In genomic region chr15:31352911-31353811, GRCh38 we compare ENCODE assay signal across 8 cellular contexts. TPM values are rescaled to one million over a fixed set of nuclear protein-coding genes. Genes with fewer than 3 reads are reported as not detected.
DNase-seq lines count a peak whose midpoint lies in the region; ATAC-seq, FAIRE-seq and TF ChIP-seq lines count a peak whose summit lies in the region.

No MANE protein-coding gene starts in this region.

- DNase-seq in AG08396 (ENCODE audit: low spot score) (peak; percentile 88), GM18507 (ENCODE audit: extremely low spot score, insufficient read length, low read depth) (peak; percentile 69), NCI-H2171 treated with DMSO at 0.1 percent for 48 hours (lab: John Stamatoyannopoulos, UW) (peak; percentile 86), glutamatergic neuron (no peak), pulmonary artery endothelial cell (ENCODE audit: low read depth, low spot score) (peak; percentile 44), GOT3 (lab: John Stamatoyannopoulos, UW) (no peak)
- DNase-seq in activated naive CD4-positive, alpha-beta T cell treated with anti-CD3 and anti-CD28 coated beads for 36 hours = peak; percentile 78

- H3K9me3 Mint-ChIP-seq in activated naive CD4-positive, alpha-beta T cell treated with anti-CD3 and anti-CD28 coated beads for 36 hours = peaks cover 7% of the 10 kb centered on the region
- peaks cover 28% of the 10 kb centered on the region for H3K9me3 Mint-ChIP-seq in glutamatergic neuron (ENCODE audit: unreplicated experiment)

- intact Hi-C loops in activated naive CD4-positive, alpha-beta T cell treated with anti-CD3 and anti-CD28 coated beads for 36 hours (cut with micrococcal nuclease) = loop anchor here (1.0 kb wide), 1 partner anchor 24 kb away; no protein-coding TSS in a partner anchor

- H3K4me1 Mint-ChIP-seq in activated naive CD4-positive, alpha-beta T cell treated with anti-CD3 and anti-CD28 coated beads for 36 hours (ENCODE audit: low read depth) = peaks cover 98% of the 10 kb centered on the region
- H3K4me1 Mint-ChIP-seq in glutamatergic neuron (ENCODE audit: low read depth, unreplicated experiment) = peaks cover 69% of the 10 kb centered on the region

- H3K36me3 Mint-ChIP-seq in activated naive CD4-positive, alpha-beta T cell treated with anti-CD3 and anti-CD28 coated beads for 36 hours (ENCODE audit: low read depth) = peaks cover 40% of the 10 kb centered on the region
- peaks cover 6% of the 10 kb centered on the region for H3K36me3 Mint-ChIP-seq in glutamatergic neuron (ENCODE audit: unreplicated experiment)

- H3K4me3 Mint-ChIP-seq in activated naive CD4-positive, alpha-beta T cell treated with anti-CD3 and anti-CD28 coated beads for 36 hours = peak overlapping the region; percentile 57
- H3K4me3 Mint-ChIP-seq in glutamatergic neuron (ENCODE audit: unreplicated experiment) = peak overlapping the region; percentile 74

- CTCF ChIA-PET in activated naive CD4-positive, alpha-beta T cell treated with anti-CD3 and anti-CD28 coated beads for 36 hours (lab: Charles Lee) = interaction anchor here (0.8 to 1.2 kb wide), 4 partner anchors 9 to 143 kb away, joined by 3 to 5 read pairs (median 4); no protein-coding TSS in a partner anchor

- H3K27me3 Mint-ChIP-seq in activated naive CD4-positive, alpha-beta T cell treated with anti-CD3 and anti-CD28 coated beads for 36 hours (ENCODE audit: low read depth) = no peaks in the 10 kb centered on the region
- H3K27me3 Mint-ChIP-seq in glutamatergic neuron (ENCODE audit: unreplicated experiment) = peaks cover 14% of the 10 kb centered on the region

- no peak for TF ChIP-seq CTCF in glutamatergic neuron (IDR thresholded peaks at IDR 0.05; ENCODE audit: partially characterized antibody, unreplicated experiment)

- ATAC-seq in HG02938 (IDR thresholded peaks at IDR 0.05; ENCODE audit: unreplicated experiment) = peak; percentile 72

- FAIRE-seq in GM18507 (lab: Jason Lieb, UNC) = peak; percentile 96

- peak overlapping the region; percentile 95 for H3K27ac Mint-ChIP-seq in activated naive CD4-positive, alpha-beta T cell treated with anti-CD3 and anti-CD28 coated beads for 36 hours
- H3K27ac Mint-ChIP-seq in glutamatergic neuron (ENCODE audit: unreplicated experiment) = peak overlapping the region; percentile 76

RNA-seq across cellular contexts. Expression of gene KLF13, which starts 26.5 kb away (rescaled TPM):
- 100 to 1,000 TPM; 115 to 121 TPM for total RNA-seq in activated naive CD4-positive, alpha-beta T cell treated with anti-CD3 and anti-CD28 coated beads for 36 hours
- total RNA-seq in glutamatergic neuron (ENCODE audit: unreplicated experiment) = 141 TPM
- 23.8 and 35.5 TPM in 2 replicates for total RNA-seq in pulmonary artery endothelial cell

Comparison
In these comparisons a context has a peak if more than half of its experiments do, and no peak if none do; other contexts are left out.
1. DNase-seq: peak in AG08396 (single experiment), GM18507 (single experiment), NCI-H2171 treated with DMSO at 0.1 percent for 48 hours (single experiment), activated naive CD4-positive, alpha-beta T cell treated with anti-CD3 and anti-CD28 coated beads for 36 hours (single experiment) and pulmonary artery endothelial cell (single experiment); none in glutamatergic neuron (single experiment) and GOT3 (single experiment).